Comparison of ENCODE assay signal across 1 cellular context in genomic region chr17:81991684-81992513, GRCh38.
A peak's percentile ranks its signal among the peaks of the same experiment; 100 is the strongest.
TF ChIP-seq lines count a peak whose summit lies in the region.

No MANE protein-coding gene starts in this region.

TF ChIP-seq in HepG2, 621 proteins besides CTCF, POLR2A, EP300 and RAD21 (continued from another document and continues in another):
- no peak; the same call in none of the 2 replicates for TF ChIP-seq ZNF639 (CRISPR knock-in tag; conservative IDR thresholded peaks at IDR 0.05)
- peak; percentile 99 for TF ChIP-seq TCF7 (IDR thresholded peaks at IDR 0.05; ENCODE audit: low read depth)
- TF ChIP-seq PRPF4 (IDR thresholded peaks at IDR 0.05; ENCODE audit: low read depth, low read length, poor library complexity, severe bottlenecking) = no peak
- no peak; the same call in 1 of the 2 replicates for TF ChIP-seq TBX3 (IDR thresholded peaks at IDR 0.05; ENCODE audit: borderline replicate concordance)
- peak; percentile 35; the same call in 1 of the 2 replicates for TF ChIP-seq STAT6 (CRISPR knock-in tag; IDR thresholded peaks at IDR 0.05; ENCODE audit: borderline replicate concordance)
- peak; percentile 94 for TF ChIP-seq ERF (CRISPR knock-in tag; IDR thresholded peaks at IDR 0.05)
- no peak; the same call in none of the 2 replicates for TF ChIP-seq BRD4 (CRISPR knock-in tag; IDR thresholded peaks at IDR 0.05)
- peak; percentile 75 to 87 for TF ChIP-seq HMGXB4 (CRISPR knock-in tag; IDR thresholded peaks at IDR 0.05; ENCODE audit: borderline replicate concordance in 1 of 2, low read depth in 1 of 2)
- no peak for TF ChIP-seq ZBTB40 (IDR thresholded peaks at IDR 0.05)
- peak; percentile 93 for TF ChIP-seq ZBTB40 (CRISPR knock-in tag; IDR thresholded peaks at IDR 0.05)
- peak; percentile 97 for TF ChIP-seq ZNF768 (CRISPR knock-in tag; IDR thresholded peaks at IDR 0.05)
- peak; percentile 33; the same call in 1 of the 2 replicates for TF ChIP-seq SIN3A (IDR thresholded peaks at IDR 0.05; ENCODE audit: borderline replicate concordance, low read depth, low read length)
- no peak for TF ChIP-seq IRF9 (CRISPR knock-in tag; IDR thresholded peaks at IDR 0.05; ENCODE audit: borderline replicate concordance)
- TF ChIP-seq ZC3H13 (CRISPR knock-in tag; IDR thresholded peaks at IDR 0.05) = no peak; the same call in 1 of the 2 replicates
- no peak; the same call in 1 of the 2 replicates for TF ChIP-seq ZNF747 (CRISPR knock-in tag; IDR thresholded peaks at IDR 0.05; ENCODE audit: borderline replicate concordance)
- peak; percentile 95 for TF ChIP-seq CSRNP1 (CRISPR knock-in tag; IDR thresholded peaks at IDR 0.05)
- TF ChIP-seq NFIC (IDR thresholded peaks at IDR 0.05; ENCODE audit: low read length) = no peak
- TF ChIP-seq KDM5B (CRISPR knock-in tag; IDR thresholded peaks at IDR 0.05; ENCODE audit: borderline replicate concordance) = peak; percentile 85; the same call in 1 of the 2 replicates
- peak; percentile 99 for TF ChIP-seq HNRNPL (IDR thresholded peaks at IDR 0.05; ENCODE audit: low read depth, low read length)
- TF ChIP-seq ZSCAN31 (CRISPR knock-in tag; IDR thresholded peaks at IDR 0.05; ENCODE audit: low read depth) = peak; percentile 86
- TF ChIP-seq LCORL (IDR thresholded peaks at IDR 0.05) = no peak
- TF ChIP-seq LCORL (CRISPR knock-in tag; IDR thresholded peaks at IDR 0.05) = peak; percentile 76
- TF ChIP-seq HNF1B (CRISPR knock-in tag; IDR thresholded peaks at IDR 0.05) = peak; percentile 59
- peak; percentile 82 for TF ChIP-seq HNRNPLL (IDR thresholded peaks at IDR 0.05; ENCODE audit: low read depth, low read length, poor library complexity, severe bottlenecking)
- TF ChIP-seq ZBTB38 (CRISPR knock-in tag; IDR thresholded peaks at IDR 0.05) = no peak; the same call in 1 of the 2 replicates
- TF ChIP-seq NONO (IDR thresholded peaks at IDR 0.05) = no peak
- TF ChIP-seq NONO (CRISPR knock-in tag; conservative IDR thresholded peaks at IDR 0.05) = peak; percentile 92
- TF ChIP-seq SNAI1 (CRISPR knock-in tag; IDR thresholded peaks at IDR 0.05; ENCODE audit: borderline replicate concordance) = no peak
- TF ChIP-seq CBX2 (IDR thresholded peaks at IDR 0.05; ENCODE audit: low read depth, low read length) = no peak
- TF ChIP-seq CBX2 (CRISPR knock-in tag; IDR thresholded peaks at IDR 0.05; ENCODE audit: low read depth) = no peak; the same call in 1 of the 2 replicates
- TF ChIP-seq ZNF256 (CRISPR knock-in tag; conservative IDR thresholded peaks at IDR 0.05) = 0 out of 2 replicates have a peak, but pooled peaks have one; percentile 55
- TF ChIP-seq PHF5A (CRISPR knock-in tag; IDR thresholded peaks at IDR 0.05; ENCODE audit: low read depth, unreplicated experiment) = peak; percentile 53
- peak; percentile 93 for TF ChIP-seq ZNF580 (CRISPR knock-in tag; IDR thresholded peaks at IDR 0.05; ENCODE audit: borderline replicate concordance, low read depth)
